In genomic region chr10:133235265-133235664, GRCh38 we compare ENCODE assay signal across 2 cellular contexts.
TF ChIP-seq lines count a peak whose summit lies in the region.

No MANE protein-coding gene starts in this region.

TF ChIP-seq in K562, 482 proteins besides CTCF, POLR2A, EP300 and RAD21:
- peak in 1 of 2 experiments; percentile 20 for TF ChIP-seq E2F6 (IDR thresholded peaks at IDR 0.05; ENCODE audit: borderline replicate concordance in 1 of 2, extremely low read depth in 1 of 2, insufficient read depth in 1 of 2, insufficient read length in 1 of 2, low read depth in 1 of 2, low read length in 1 of 2, poor library complexity in 1 of 2, severe bottlenecking in 1 of 2)
- no peak for TF ChIP-seq DPF2 (IDR thresholded peaks at IDR 0.05)
- TF ChIP-seq CREB3 (tag; conservative IDR thresholded peaks at IDR 0.05; ENCODE audit: low read depth): no peak
- TF ChIP-seq ZNF586 (CRISPR knock-in tag; conservative IDR thresholded peaks at IDR 0.05): no peak
- TF ChIP-seq POLR2G (IDR thresholded peaks at IDR 0.05; ENCODE audit: low read depth, low read length): peak; percentile 58
- peak in 1 of 2 experiments; percentile 78; a peak in 2 of 4 replicates for TF ChIP-seq MAZ (CRISPR knock-in tag; conservative IDR thresholded peaks at IDR 0.05 in 1 of 2, IDR thresholded peaks at IDR 0.05 in 1 of 2)
- peak; percentile 58 for TF ChIP-seq VEZF1 (CRISPR knock-in tag; IDR thresholded peaks at IDR 0.05)
- peak; percentile 69; the same call in 1 of the 2 replicates for TF ChIP-seq ZBTB7A (IDR thresholded peaks at IDR 0.05; ENCODE audit: borderline replicate concordance, control insufficient read depth, low read depth, low read length)
- no peak for TF ChIP-seq ESRRB (CRISPR knock-in tag; IDR thresholded peaks at IDR 0.05; ENCODE audit: borderline replicate concordance)
- TF ChIP-seq ZNF23 (CRISPR knock-in tag; IDR thresholded peaks at IDR 0.05): no peak
- peak; percentile 49 for TF ChIP-seq RBFOX2 (IDR thresholded peaks at IDR 0.05; ENCODE audit: low read depth, low read length)
- peak; percentile 29 for TF ChIP-seq PHF20 (IDR thresholded peaks at IDR 0.05; ENCODE audit: partially characterized antibody)
- no peak for TF ChIP-seq BDP1 (IDR thresholded peaks at IDR 0.05; ENCODE audit: insufficient read depth, insufficient read length)
- 0 out of 2 replicates have a peak, but pooled peaks have one; percentile 35 for TF ChIP-seq ZNF592 (IDR thresholded peaks at IDR 0.05)
- TF ChIP-seq NRF1 (conservative IDR thresholded peaks at IDR 0.05 in 1 of 2, IDR thresholded peaks at IDR 0.05 in 1 of 2): peak in 1 of 2 experiments; percentile 27; a peak in 2 of 4 replicates
- peak; percentile 82 for TF ChIP-seq CREM (IDR thresholded peaks at IDR 0.05; ENCODE audit: low read depth)
- peak; percentile 39; the same call in 1 of the 2 replicates for TF ChIP-seq CREB1 (IDR thresholded peaks at IDR 0.05)
- no peak for TF ChIP-seq CREB1 (CRISPR knock-in tag; IDR thresholded peaks at IDR 0.05)
- TF ChIP-seq CBFB (CRISPR knock-in tag; IDR thresholded peaks at IDR 0.05): no peak

TF ChIP-seq in HepG2, 621 proteins besides CTCF, POLR2A, EP300 and RAD21:
- TF ChIP-seq EZH2 (conservative IDR thresholded peaks at IDR 0.05; ENCODE audit: low read depth, low read length): 0 out of 2 replicates have a peak, but pooled peaks have one; percentile 20
- TF ChIP-seq ZNF18 (CRISPR knock-in tag; IDR thresholded peaks at IDR 0.05; ENCODE audit: insufficient replicate concordance): no peak
- TF ChIP-seq ZSCAN5A (CRISPR knock-in tag; IDR thresholded peaks at IDR 0.05; ENCODE audit: borderline replicate concordance): no peak
- TF ChIP-seq ZNF468 (CRISPR knock-in tag; IDR thresholded peaks at IDR 0.05): no peak
TF ChIP-seq in HepG2: peak in this region for 1.
